Comparison of ENCODE assay signal across 1 cellular context in the genomic region with DNA sequence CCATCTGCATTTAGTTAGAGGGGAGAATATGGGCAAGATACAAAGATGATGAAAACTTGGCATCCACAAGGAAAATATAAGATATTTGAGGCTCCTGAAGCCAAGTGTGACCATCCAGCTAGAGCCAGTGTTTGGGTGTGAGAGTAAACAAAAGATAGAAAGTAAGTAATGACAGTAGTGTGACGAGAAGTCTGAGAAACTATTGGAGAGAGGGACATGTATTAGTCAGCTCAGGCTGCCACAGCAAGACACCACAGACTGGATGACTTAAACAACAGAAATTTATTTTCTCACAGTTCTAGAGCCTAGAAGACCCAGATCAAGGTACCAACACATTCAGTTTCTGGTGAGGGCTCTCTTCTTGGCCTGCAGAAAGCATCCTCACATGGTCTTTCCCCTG.
TF ChIP-seq lines count a peak whose summit lies in the region.

No MANE protein-coding gene starts in this region.

TF ChIP-seq in HepG2, 621 proteins besides CTCF, POLR2A, EP300 and RAD21:
- TF ChIP-seq ZMYM2 (CRISPR knock-in tag; IDR thresholded peaks at IDR 0.05) (no peak), RFX1 (IDR thresholded peaks at IDR 0.05) (no peak), HIC2 (CRISPR knock-in tag; IDR thresholded peaks at IDR 0.05; ENCODE audit: low read depth) (no peak), MLXIP (CRISPR knock-in tag; IDR thresholded peaks at IDR 0.05; ENCODE audit: borderline replicate concordance) (no peak), PHB2 (IDR thresholded peaks at IDR 0.05; ENCODE audit: partially characterized antibody) (no peak), ATF5 (CRISPR knock-in tag; IDR thresholded peaks at IDR 0.05; ENCODE audit: low read depth) (no peak)
